7 cellular contexts compared by ENCODE assay signal in the genomic region with DNA sequence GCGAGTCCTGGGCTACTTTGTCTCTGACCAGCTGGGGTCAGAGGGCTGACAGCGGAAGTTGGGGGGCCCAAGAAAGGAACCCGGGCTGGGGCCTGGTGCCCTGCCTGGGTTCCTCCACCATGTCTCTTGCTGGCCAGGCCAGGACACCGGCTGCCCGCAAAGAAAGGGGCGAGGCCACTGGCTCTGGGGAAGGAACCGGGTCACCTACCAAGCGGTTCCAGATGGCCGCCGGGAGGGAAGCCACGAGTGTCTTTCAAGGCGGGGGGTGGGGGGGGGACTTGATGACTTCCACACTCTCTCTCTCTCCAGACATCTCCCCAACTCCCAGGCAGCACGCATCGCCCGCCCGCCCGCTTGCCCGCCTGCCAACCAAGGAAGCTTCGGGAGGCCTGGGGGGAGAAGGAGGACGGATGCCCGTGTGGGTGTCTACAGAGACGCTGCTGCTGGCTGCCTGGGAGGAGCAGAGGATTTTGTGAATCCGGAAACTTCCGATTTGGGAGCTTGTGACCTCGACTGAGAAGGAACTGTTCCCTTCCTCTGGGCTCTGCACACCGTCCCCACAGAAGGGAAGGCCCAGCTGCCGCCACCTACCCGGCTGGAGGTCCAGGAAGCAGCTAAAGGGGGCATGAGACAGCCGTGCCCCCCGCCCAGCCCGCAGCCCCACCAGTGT.
DNase-seq lines count a peak whose midpoint lies in the region; ATAC-seq and TF ChIP-seq lines count a peak whose summit lies in the region.

No MANE protein-coding gene starts in this region.

- H3K27ac ChIP-seq in angular gyrus (ENCODE audit: low read depth, low read length) (peak overlapping the region; percentile 68), rectal smooth muscle tissue (ENCODE audit: low read depth, low read length) (peak overlapping the region; percentile 95)

- no peaks in the 10 kb centered on the region for H3K36me3 ChIP-seq in rectal smooth muscle tissue (ENCODE audit: control insufficient read depth, insufficient read depth, low read length)

- ATAC-seq in HG03196 (IDR thresholded peaks at IDR 0.05; ENCODE audit: unreplicated experiment) = no peak

- H3K27me3 ChIP-seq in rectal smooth muscle tissue (ENCODE audit: control insufficient read depth, insufficient read depth, low read length) = no peaks in the 10 kb centered on the region

- H3K4me1 ChIP-seq in rectal smooth muscle tissue (ENCODE audit: control insufficient read depth, insufficient read depth, low read length) = peaks cover 12% of the 10 kb centered on the region

- peak overlapping the region; percentile 80 for H3K9ac ChIP-seq in rectal smooth muscle tissue (ENCODE audit: low read length)

- DNase-seq in GM12864 (ENCODE audit: low read depth) (no peak), MV-4-11 (lab: John Stamatoyannopoulos, UW) (peak; percentile 82), hepatic stellate cell (ENCODE audit: low spot score) (peak; percentile 79), T-helper 9 cell (no peak)

- TF ChIP-seq CTCF in GM12864 (IDR thresholded peaks at IDR 0.05; ENCODE audit: low read depth, low read length, missing control alignments) = no peak

- H3K4me3 ChIP-seq in GM12864 (ENCODE audit: low read depth, low read length) (peak overlapping the region; percentile 62), rectal smooth muscle tissue (ENCODE audit: low read length) (peak overlapping the region; percentile 92)

Comparison
In these comparisons a context has a peak if more than half of its experiments do, and no peak if none do; other contexts are left out.
1. DNase-seq: peak in MV-4-11 (single experiment) and hepatic stellate cell (single experiment); none in GM12864 (single experiment) and T-helper 9 cell (single experiment).